ENCODE assay signal across 9 cellular contexts in the genomic region with DNA sequence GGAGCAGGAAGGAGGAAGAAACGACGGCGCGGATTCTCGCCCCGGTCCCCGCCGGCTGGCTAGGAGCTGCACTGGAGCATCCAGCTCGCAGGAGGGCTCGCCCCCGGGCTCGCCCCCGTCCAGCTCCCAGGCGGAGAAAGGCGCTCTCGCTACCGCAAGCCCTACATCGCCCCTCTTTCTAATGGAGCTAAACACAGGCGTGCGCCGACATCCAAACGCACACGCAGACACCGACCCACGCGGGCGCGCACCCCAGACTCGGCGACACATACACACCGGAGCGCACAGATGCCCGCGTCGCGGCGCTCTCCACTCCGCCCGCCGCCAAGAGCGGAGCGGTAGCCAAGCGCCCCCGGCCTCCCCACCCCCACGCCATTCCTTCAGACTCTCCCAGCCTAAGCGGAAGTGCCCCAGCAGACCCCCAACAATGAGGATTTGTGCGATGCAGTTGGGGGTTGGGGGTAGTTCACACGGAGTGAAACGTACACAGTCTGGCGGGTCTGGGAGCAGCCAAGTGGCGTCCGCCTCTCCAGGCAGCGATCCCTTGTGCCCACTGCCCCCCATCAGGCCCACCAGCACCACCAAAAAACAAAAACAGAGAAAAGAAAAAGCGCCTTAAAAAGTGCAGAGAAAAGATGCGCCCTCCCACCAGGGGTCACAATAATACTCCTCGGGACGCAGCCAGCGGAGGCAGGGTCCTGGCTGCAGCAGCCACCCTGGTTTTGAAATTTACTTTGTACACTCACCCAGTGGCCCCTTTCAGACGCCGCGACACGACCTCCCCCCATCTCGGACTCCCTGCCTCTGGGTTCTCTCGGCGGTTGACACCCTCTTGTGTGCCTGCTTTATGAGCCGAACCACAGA. TPM values are rescaled to one million over a fixed set of nuclear protein-coding genes. Genes with fewer than 3 reads are reported as not detected.
DNase-seq lines count a peak whose midpoint lies in the region; ATAC-seq and TF ChIP-seq lines count a peak whose summit lies in the region.
"Had no signal": no experiment of that assay in that cellular context is flagged by ENCODE, and none has a peak within 500 bp of the region (broad histone marks: within the 10 kb centered on the region; RNA-seq: fewer than 3 reads in every experiment).

No MANE protein-coding gene starts in this region.

- no peaks in the 10 kb centered on the region for H3K9me3 ChIP-seq in muscle layer of duodenum (ENCODE audit: control insufficient read depth in 1 of 2, low read length in 2 of 2)

- H3K27me3 Mint-ChIP-seq in effector memory CD8-positive, alpha-beta T cell: peaks cover 64 to 75% of the 10 kb centered on the region in 2 donors

- ATAC-seq in effector memory CD8-positive, alpha-beta T cell (replicated peaks): no peak
- ATAC-seq in GM19328 (IDR thresholded peaks at IDR 0.05; ENCODE audit: unreplicated experiment) (no peak), HG03432 (IDR thresholded peaks at IDR 0.05; ENCODE audit: unreplicated experiment) (no peak), left colon (no peak)
- ATAC-seq: K562 had no signal

- H3K9me3 Mint-ChIP-seq in effector memory CD8-positive, alpha-beta T cell: no peaks in the 10 kb centered on the region

- DNase-seq in AG09319 (ENCODE audit: extremely low read depth, low read depth) (no peak), NCI-H1105 treated with DMSO at 0.1 percent for 48 hours (lab: John Stamatoyannopoulos, UW) (peak; percentile 36), left colon (no peak)
- DNase-seq in effector memory CD8-positive, alpha-beta T cell: no peak
- no peak for DNase-seq in activated CD4-positive, CD25-positive, alpha-beta regulatory T cell (lab: John Stamatoyannopoulos, UW)

- peaks cover 0 to 16% of the 10 kb centered on the region in 2 donors for H3K4me1 ChIP-seq in muscle layer of duodenum (ENCODE audit: control insufficient read depth in 1 of 2, insufficient read depth in 2 of 2, low read length in 2 of 2)

- H3K4me1 Mint-ChIP-seq in effector memory CD8-positive, alpha-beta T cell (ENCODE audit: low read depth in 2 of 2): peaks cover 0 to 9% of the 10 kb centered on the region in 2 donors

- TF ChIP-seq CTCF in AG09319 (IDR thresholded peaks at IDR 0.05; ENCODE audit: low read depth, low read length): peak; percentile 26

- H3K4me3 ChIP-seq in muscle layer of duodenum (ENCODE audit: low read depth in 1 of 2, low read length in 2 of 2): peak overlapping the region; percentile 37 to 71
- H3K4me3 ChIP-seq: K562 had no signal

- H3K4me3 Mint-ChIP-seq in effector memory CD8-positive, alpha-beta T cell: peak overlapping the region; percentile 42 to 75

- no peak overlapping the region for H3K27ac Mint-ChIP-seq in effector memory CD8-positive, alpha-beta T cell

- no peaks in the 10 kb centered on the region for H3K36me3 Mint-ChIP-seq in effector memory CD8-positive, alpha-beta T cell (ENCODE audit: insufficient read depth)

- H3K27ac ChIP-seq in muscle layer of duodenum (ENCODE audit: low read length): no peak overlapping the region

- H3K36me3 ChIP-seq in muscle layer of duodenum (ENCODE audit: control insufficient read depth in 1 of 2, insufficient read depth in 2 of 2, low read length in 2 of 2): no peaks in the 10 kb centered on the region

- intact Hi-C loops in left colon (cut with DNase I, micrococcal nuclease): no loop called here

- peaks cover 21% of the 10 kb centered on the region for H3K27me3 ChIP-seq in muscle layer of duodenum (ENCODE audit: low read depth, low read length)

RNA-seq across cellular contexts. Expression of a gene that starts 1.4 kb away (rescaled TPM):
- total RNA-seq in left colon: 1 to 10 TPM in 1 of 2 donors, under 1 TPM in 1; 0.64 to 2.2 TPM
- total RNA-seq: K562 had no signal
